In the genomic region with DNA sequence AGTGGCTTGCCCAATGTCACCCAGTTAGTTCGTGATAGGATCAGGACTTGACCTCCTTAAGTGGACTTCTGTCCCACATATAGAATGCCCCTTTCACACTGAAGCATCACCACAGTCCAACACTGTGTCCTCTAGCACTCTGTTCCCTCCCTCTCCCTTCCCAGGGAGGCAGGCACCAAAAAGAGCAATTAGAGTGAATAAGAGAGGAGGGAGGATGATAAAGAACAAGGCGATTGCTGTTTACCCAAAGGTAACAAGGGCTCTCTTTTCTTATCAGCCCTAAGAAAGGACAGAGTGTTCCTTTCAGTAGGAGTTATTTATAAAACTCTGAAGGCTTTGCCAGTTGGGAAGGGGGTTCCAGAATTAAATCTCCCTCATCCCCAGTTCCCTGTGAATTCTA, we compare ENCODE assay signal across 19 cellular contexts.
DNase-seq lines count a peak whose midpoint lies in the region; ATAC-seq, FAIRE-seq and TF ChIP-seq lines count a peak whose summit lies in the region.
"Had no signal": no experiment of that assay in that cellular context is flagged by ENCODE, and none has a peak within 500 bp of the region (broad histone marks: within the 10 kb centered on the region; RNA-seq: fewer than 3 reads in every experiment).

No MANE protein-coding gene starts in this region.

- H3K4me3 Mint-ChIP-seq in Caco-2 (ENCODE audit: unreplicated experiment) (no peak overlapping the region), nephron (peak overlapping the region in 2 of 3 experiments; percentile 11 to 64)
- H3K4me3 Mint-ChIP-seq in dendritic cell treated with granulocyte-macrophage colony-stimulating factor and Interleukin-4, amounts not matched to agents 40 ng/mL and 50 ng/mL, for 4 days: no peak overlapping the region
- no peak overlapping the region for H3K4me3 Mint-ChIP-seq in stimulated activated effector memory CD8-positive, alpha-beta T cell treated with anti-CD3 and anti-CD28 coated beads, Interleukin-12 subunit alpha, Interleukin-12 subunit beta, amount 100 ng/mL, for 72 hours
- H3K4me3 Mint-ChIP-seq: B cell; CD4-positive, CD25-positive, alpha-beta regulatory T cell had no signal

- H3K27me3 Mint-ChIP-seq in Caco-2 (ENCODE audit: insufficient read depth, unreplicated experiment) (no peaks in the 10 kb centered on the region), nephron (ENCODE audit: low read depth) (no peaks in the 10 kb centered on the region)
- no peaks in the 10 kb centered on the region for H3K27me3 Mint-ChIP-seq in dendritic cell treated with granulocyte-macrophage colony-stimulating factor and Interleukin-4, amounts not matched to agents 40 ng/mL and 50 ng/mL, for 4 days
- H3K27me3 Mint-ChIP-seq: B cell; CD4-positive, CD25-positive, alpha-beta regulatory T cell had no signal

- no peak overlapping the region for H3K4me3 ChIP-seq in Caco-2 (ENCODE audit: low read depth, low read length)
- H3K4me3 ChIP-seq in small intestine (ENCODE audit: low read depth in 1 of 2, low read length in 2 of 2): no peak overlapping the region
- H3K4me3 ChIP-seq: GM23248 had no signal

- intact Hi-C loops in Caco-2 (cut with micrococcal nuclease; ENCODE audit: unreplicated experiment): no loop called here
- intact Hi-C loops in dendritic cell treated with granulocyte-macrophage colony-stimulating factor and Interleukin-4, amounts not matched to agents 40 ng/mL and 50 ng/mL, for 4 days (cut with micrococcal nuclease): no loop called here

- no peak for ATAC-seq in stimulated activated effector memory CD8-positive, alpha-beta T cell treated with anti-CD3 and anti-CD28 coated beads, Interleukin-12 subunit alpha, Interleukin-12 subunit beta, amount 100 ng/mL, for 72 hours
- ATAC-seq: HCT116 had no signal

- POLR2A ChIA-PET in Caco-2 (lab: Charles Lee): no interaction called here

- H3K4me1 ChIP-seq in Caco-2: peaks cover 12% of the 10 kb centered on the region; the same call in 1 of the 2 replicates
- no peaks in the 10 kb centered on the region for H3K4me1 ChIP-seq in small intestine (ENCODE audit: control insufficient read depth in 2 of 2, insufficient read depth in 1 of 2, low read depth in 1 of 2, low read length in 1 of 2)

- H3K27me3 ChIP-seq in Caco-2 (replicated peaks; ENCODE audit: control insufficient read depth, insufficient read depth, low read length): no peaks in the 10 kb centered on the region
- no peaks in the 10 kb centered on the region for H3K27me3 ChIP-seq in small intestine (ENCODE audit: control insufficient read depth in 2 of 2, insufficient read depth in 2 of 2, low read length in 2 of 2)

- H3K9me3 Mint-ChIP-seq in Caco-2 (ENCODE audit: unreplicated experiment): no peaks in the 10 kb centered on the region
- H3K9me3 Mint-ChIP-seq in dendritic cell treated with granulocyte-macrophage colony-stimulating factor and Interleukin-4, amounts not matched to agents 40 ng/mL and 50 ng/mL, for 4 days: peaks cover 8% of the 10 kb centered on the region
- no peaks in the 10 kb centered on the region for H3K9me3 Mint-ChIP-seq in nephron
- H3K9me3 Mint-ChIP-seq in stimulated activated effector memory CD8-positive, alpha-beta T cell treated with anti-CD3 and anti-CD28 coated beads, Interleukin-12 subunit alpha, Interleukin-12 subunit beta, amount 100 ng/mL, for 72 hours: peaks cover 3% of the 10 kb centered on the region

- WGBS in small intestine, 3 donors: 40 to 69% (median 65%) methylated on average over 2 of the region's 2 CpGs

- no peak overlapping the region for H3K27ac ChIP-seq in small intestine (ENCODE audit: low read depth in 1 of 2, low read length in 1 of 2)
- H3K27ac ChIP-seq: GM23248 had no signal

- BruUV-seq in Caco-2 (replicated peaks; lab: Mats Ljungman, UMichigan): no TSS peak

- H3K9me3 ChIP-seq in Caco-2: no peaks in the 10 kb centered on the region
- H3K9me3 ChIP-seq in small intestine (ENCODE audit: control insufficient read depth, low read depth): no peaks in the 10 kb centered on the region

- no peaks in the 10 kb centered on the region for H3K36me3 Mint-ChIP-seq in Caco-2 (ENCODE audit: insufficient read depth, unreplicated experiment)
- no peaks in the 10 kb centered on the region for H3K36me3 Mint-ChIP-seq in dendritic cell treated with granulocyte-macrophage colony-stimulating factor and Interleukin-4, amounts not matched to agents 40 ng/mL and 50 ng/mL, for 4 days (ENCODE audit: low read depth)
- no peaks in the 10 kb centered on the region for H3K36me3 Mint-ChIP-seq in nephron (ENCODE audit: low read depth)
- H3K36me3 Mint-ChIP-seq in stimulated activated effector memory CD8-positive, alpha-beta T cell treated with anti-CD3 and anti-CD28 coated beads, Interleukin-12 subunit alpha, Interleukin-12 subunit beta, amount 100 ng/mL, for 72 hours: no peaks in the 10 kb centered on the region
- H3K36me3 Mint-ChIP-seq: CD4-positive, CD25-positive, alpha-beta regulatory T cell had no signal

- H3K27ac Mint-ChIP-seq in Caco-2 (ENCODE audit: unreplicated experiment) (peak overlapping the region; percentile 64), nephron (peak overlapping the region in 2 of 3 experiments; percentile 16 to 39)
- peak overlapping the region; percentile 54 for H3K27ac Mint-ChIP-seq in dendritic cell treated with granulocyte-macrophage colony-stimulating factor and Interleukin-4, amounts not matched to agents 40 ng/mL and 50 ng/mL, for 4 days
- H3K27ac Mint-ChIP-seq in stimulated activated effector memory CD8-positive, alpha-beta T cell treated with anti-CD3 and anti-CD28 coated beads, Interleukin-12 subunit alpha, Interleukin-12 subunit beta, amount 100 ng/mL, for 72 hours: no peak overlapping the region
- H3K27ac Mint-ChIP-seq: B cell; CD4-positive, CD25-positive, alpha-beta regulatory T cell had no signal

- CTCF ChIA-PET in Caco-2 (lab: Charles Lee): no interaction called here

- H3K4me1 Mint-ChIP-seq in Caco-2 (ENCODE audit: low read depth, unreplicated experiment) (peaks cover 12% of the 10 kb centered on the region), nephron (peaks cover 35% of the 10 kb centered on the region)
- peaks cover 9% of the 10 kb centered on the region for H3K4me1 Mint-ChIP-seq in dendritic cell treated with granulocyte-macrophage colony-stimulating factor and Interleukin-4, amounts not matched to agents 40 ng/mL and 50 ng/mL, for 4 days (ENCODE audit: low read depth)
- no peaks in the 10 kb centered on the region for H3K4me1 Mint-ChIP-seq in stimulated activated effector memory CD8-positive, alpha-beta T cell treated with anti-CD3 and anti-CD28 coated beads, Interleukin-12 subunit alpha, Interleukin-12 subunit beta, amount 100 ng/mL, for 72 hours

- DNase-seq in Caco-2 (peak in 1 of 2 experiments; percentile 11), small intestine (peak; percentile 21), epidermal melanocyte (ENCODE audit: insufficient read length, low spot score) (no peak), NCI-H2107 (lab: John Stamatoyannopoulos, UW) (no peak)
- no peak for DNase-seq in stimulated activated effector memory CD8-positive, alpha-beta T cell treated with anti-CD3 and anti-CD28 coated beads, Interleukin-12 subunit alpha, Interleukin-12 subunit beta, amount 100 ng/mL, for 72 hours (ENCODE audit: low spot score in 2 of 2)
- DNase-seq: Calu3; CD4-positive, CD25-positive, alpha-beta regulatory T cell; GF-D8; GM23248; NCI-H1092 treated with DMSO at 0.1 percent for 48 hours; NCI-H2081; NCI-H510A; NCI-H748 treated with DMSO at 0.1 percent for 48 hours; OCI-M1; Right ventricle myocardium superior had no signal

- TF ChIP-seq CTCF in Caco-2 (IDR thresholded peaks at IDR 0.05; ENCODE audit: insufficient read depth in 1 of 2, low read depth in 1 of 2, low read length in 1 of 2, severe bottlenecking in 1 of 2, unreplicated experiment in 1 of 2): no peak
- no peak for TF ChIP-seq CTCF in nephron (IDR thresholded peaks at IDR 0.05; ENCODE audit: unreplicated experiment in 3 of 3)

- FAIRE-seq in small intestine (lab: Jason Lieb, UNC): no peak

- H3K36me3 ChIP-seq in Caco-2 (ENCODE audit: control insufficient read depth, insufficient read depth, low read length) (no peaks in the 10 kb centered on the region), small intestine (ENCODE audit: control insufficient read depth in 2 of 2, insufficient read depth in 2 of 2, low read length in 2 of 2) (no peaks in the 10 kb centered on the region)

Comparison
In these comparisons a context has a peak if more than half of its experiments do, and no peak if none do; other contexts are left out.
1. H3K4me3 Mint-ChIP-seq: peak in nephron (2 of 3); none in Caco-2 (single experiment), dendritic cell treated with granulocyte-macrophage colony-stimulating factor and Interleukin-4, amounts not matched to agents 40 ng/mL and 50 ng/mL, for 4 days (single experiment) and stimulated activated effector memory CD8-positive, alpha-beta T cell treated with anti-CD3 and anti-CD28 coated beads, Interleukin-12 subunit alpha, Interleukin-12 subunit beta, amount 100 ng/mL, for 72 hours (single experiment).